1 cellular context compared by ENCODE assay signal in genomic region chr19:2840794-2841790, GRCh38.
TF ChIP-seq lines count a peak whose summit lies in the region.

TSS of gene ZNF555 (plus strand) at chr19:2841475. CDS start at chr19:2841573, 98 bp downstream.

TF ChIP-seq in HEK293, 187 proteins besides CTCF, POLR2A, EP300 and RAD21 (continued from another document and continues in another):
- TF ChIP-seq PRDM4 (tag by site-specific recombination; IDR thresholded peaks at IDR 0.05) = peak; percentile 57; the same call in 1 of the 2 replicates
- peak; percentile 58; the same call in 1 of the 2 replicates for TF ChIP-seq ZNF837 (tag by site-specific recombination; IDR thresholded peaks at IDR 0.05)
- peak; percentile 97 for TF ChIP-seq ZNF335 (tag by site-specific recombination; conservative IDR thresholded peaks at IDR 0.05)
- TF ChIP-seq REST (tag by site-specific recombination; IDR thresholded peaks at IDR 0.05) = no peak
- no peak for TF ChIP-seq ZNF404 (tag by site-specific recombination; IDR thresholded peaks at IDR 0.05)
- TF ChIP-seq ZNF629 (tag by site-specific recombination; IDR thresholded peaks at IDR 0.05) = peak; percentile 92
- TF ChIP-seq ZNF157 (tag by site-specific recombination; IDR thresholded peaks at IDR 0.05) = 0 out of 2 replicates have a peak, but pooled peaks have one; percentile 40
- TF ChIP-seq ZFP69B (tag by site-specific recombination; IDR thresholded peaks at IDR 0.05) = peak; percentile 87
- 0 out of 2 replicates have a peak, but pooled peaks have one; percentile 8 for TF ChIP-seq IKZF3 (tag by site-specific recombination; IDR thresholded peaks at IDR 0.05)
- no peak for TF ChIP-seq ZNF211 (tag by site-specific recombination; IDR thresholded peaks at IDR 0.05; ENCODE audit: low read depth)
- TF ChIP-seq GLI4 (tag by site-specific recombination; IDR thresholded peaks at IDR 0.05) = no peak
- TF ChIP-seq ZNF600 (tag by site-specific recombination; IDR thresholded peaks at IDR 0.05) = peak; percentile 85
- no peak for TF ChIP-seq RBAK (tag by site-specific recombination; IDR thresholded peaks at IDR 0.05)
- no peak for TF ChIP-seq ZFP41 (tag by site-specific recombination; IDR thresholded peaks at IDR 0.05; ENCODE audit: borderline replicate concordance)
- TF ChIP-seq ZNF37A (tag by site-specific recombination; IDR thresholded peaks at IDR 0.05) = no peak
- no peak for TF ChIP-seq ZNF16 (tag by site-specific recombination; IDR thresholded peaks at IDR 0.05; ENCODE audit: low read depth)
- no peak; the same call in 1 of the 2 replicates for TF ChIP-seq ZNF501 (tag by site-specific recombination; IDR thresholded peaks at IDR 0.05)
- TF ChIP-seq ZNF549 (tag by site-specific recombination; IDR thresholded peaks at IDR 0.05) = no peak
- TF ChIP-seq ZNF560 (tag by site-specific recombination; IDR thresholded peaks at IDR 0.05; ENCODE audit: borderline replicate concordance) = no peak
- no peak for TF ChIP-seq ZNF670 (tag by site-specific recombination; IDR thresholded peaks at IDR 0.05; ENCODE audit: low read depth)
- 0 out of 2 replicates have a peak, but pooled peaks have one; percentile 20 for TF ChIP-seq AEBP2 (tag by site-specific recombination; IDR thresholded peaks at IDR 0.05; ENCODE audit: borderline replicate concordance)
- no peak for TF ChIP-seq ZFP37 (tag by site-specific recombination; IDR thresholded peaks at IDR 0.05)
- 0 out of 2 replicates have a peak, but pooled peaks have one; percentile 20 for TF ChIP-seq OSR2 (tag by site-specific recombination; IDR thresholded peaks at IDR 0.05)
- TF ChIP-seq ZNF645 (tag by site-specific recombination; IDR thresholded peaks at IDR 0.05) = no peak; the same call in 1 of the 2 replicates
- TF ChIP-seq ZBTB26 (tag by site-specific recombination; optimal IDR thresholded peaks at IDR 0.05) = peak; percentile 47
- TF ChIP-seq ZNF518A (tag by site-specific recombination; conservative IDR thresholded peaks at IDR 0.05; ENCODE audit: low read depth) = no peak; the same call in 1 of the 2 replicates
- no peak for TF ChIP-seq ZNF138 (tag by site-specific recombination; IDR thresholded peaks at IDR 0.05; ENCODE audit: borderline replicate concordance)
- no peak for TF ChIP-seq ZBTB6 (tag by site-specific recombination; IDR thresholded peaks at IDR 0.05)
- no peak; the same call in 1 of the 2 replicates for TF ChIP-seq ZNF623 (tag by site-specific recombination; IDR thresholded peaks at IDR 0.05)
- TF ChIP-seq ZBTB11 (tag by site-specific recombination; conservative IDR thresholded peaks at IDR 0.05; ENCODE audit: low read depth) = peak; percentile 44
- peak; percentile 42; the same call in 1 of the 2 replicates for TF ChIP-seq ZNF561 (tag by site-specific recombination; IDR thresholded peaks at IDR 0.05; ENCODE audit: borderline replicate concordance)
- TF ChIP-seq SALL2 (tag by site-specific recombination; IDR thresholded peaks at IDR 0.05; ENCODE audit: borderline replicate concordance) = no peak
- peak; percentile 33; the same call in 1 of the 2 replicates for TF ChIP-seq ZNF394 (tag by site-specific recombination; IDR thresholded peaks at IDR 0.05; ENCODE audit: borderline replicate concordance)
- TF ChIP-seq ZNF140 (tag by site-specific recombination; IDR thresholded peaks at IDR 0.05) = no peak
- peak; percentile 57; the same call in 1 of the 2 replicates for TF ChIP-seq ZNF239 (tag by site-specific recombination; IDR thresholded peaks at IDR 0.05)
- peak; percentile 84 for TF ChIP-seq INSM2 (tag by site-specific recombination; IDR thresholded peaks at IDR 0.05)
